In the genomic region with DNA sequence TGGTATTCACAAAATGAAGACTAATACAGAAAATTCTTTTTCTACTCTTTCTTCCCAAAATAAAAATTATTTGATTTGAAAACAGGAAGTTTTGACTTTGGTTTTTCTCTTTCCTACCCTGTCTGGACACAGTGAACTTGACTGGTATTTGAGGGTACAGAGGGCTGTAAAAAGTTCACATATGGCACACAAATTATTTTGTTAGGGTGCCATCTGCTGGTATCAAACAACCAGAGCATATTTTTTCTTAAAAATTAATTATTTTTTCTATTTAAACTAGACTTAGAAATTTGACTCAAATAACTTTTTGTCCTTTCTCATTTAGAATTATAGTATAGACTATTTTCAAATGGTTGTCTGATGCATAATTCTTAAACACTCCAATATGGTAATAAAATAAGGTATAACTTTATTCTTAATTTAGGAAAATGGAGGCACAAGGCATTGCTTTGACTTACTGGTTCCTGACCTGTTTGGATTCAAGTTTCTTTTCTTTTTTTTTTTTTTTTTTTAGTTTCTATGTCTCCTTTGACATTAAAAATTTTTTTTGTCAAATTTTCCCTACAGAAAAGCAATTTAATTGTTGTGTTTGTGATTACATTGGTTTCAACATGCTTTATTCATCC, we compare ENCODE assay signal across 9 cellular contexts.
DNase-seq lines count a peak whose midpoint lies in the region; TF ChIP-seq lines count a peak whose summit lies in the region.
"Had no signal": no experiment of that assay in that cellular context is flagged by ENCODE, and none has a peak within 500 bp of the region (broad histone marks: within the 10 kb centered on the region; RNA-seq: fewer than 3 reads in every experiment).

No MANE protein-coding gene starts in this region.

- DNase-seq in OCI-LY7 (ENCODE audit: low spot score), result peak; percentile 3
- peak; percentile 8 to 54 for DNase-seq in foreskin fibroblast
- DNase-seq in MG63, result no peak
- no peak for DNase-seq in effector memory CD4-positive, alpha-beta T cell
- DNase-seq in suprapubic skin (ENCODE audit: low spot score in 2 of 2), result no peak
- no peak for DNase-seq in activated naive CD4-positive, alpha-beta T cell treated with anti-CD3 and anti-CD28 coated beads for 36 hours
- DNase-seq: activated CD4-positive, alpha-beta memory T cell treated with anti-CD3 and anti-CD28 coated beads for 36 hours had no signal

- no peak overlapping the region for H3K27ac ChIP-seq in 22Rv1
- no peak overlapping the region for H3K27ac ChIP-seq in OCI-LY7 (ENCODE audit: low read depth, low read length, poor library complexity, severe bottlenecking)
- no peak overlapping the region for H3K27ac ChIP-seq in effector memory CD4-positive, alpha-beta T cell (ENCODE audit: insufficient read depth, low read length, poor library complexity, severe bottlenecking)
- H3K27ac ChIP-seq in suprapubic skin, result no peak overlapping the region

- no peaks in the 10 kb centered on the region for H3K36me3 Mint-ChIP-seq in activated naive CD4-positive, alpha-beta T cell treated with anti-CD3 and anti-CD28 coated beads for 36 hours (ENCODE audit: low read depth)
- H3K36me3 Mint-ChIP-seq: activated CD4-positive, alpha-beta memory T cell treated with anti-CD3 and anti-CD28 coated beads for 36 hours had no signal

- POLR2A ChIA-PET in OCI-LY7 (lab: Charles Lee), result no interaction called here

- H3K9me3 ChIP-seq in OCI-LY7 (ENCODE audit: low read length), result no peaks in the 10 kb centered on the region
- H3K9me3 ChIP-seq in MG63, result no peaks in the 10 kb centered on the region
- H3K9me3 ChIP-seq in effector memory CD4-positive, alpha-beta T cell (ENCODE audit: control insufficient read depth, low read length), result no peaks in the 10 kb centered on the region
- no peaks in the 10 kb centered on the region for H3K9me3 ChIP-seq in suprapubic skin

- peaks cover 2% of the 10 kb centered on the region for H3K9me3 Mint-ChIP-seq in activated naive CD4-positive, alpha-beta T cell treated with anti-CD3 and anti-CD28 coated beads for 36 hours
- H3K9me3 Mint-ChIP-seq: activated CD4-positive, alpha-beta memory T cell treated with anti-CD3 and anti-CD28 coated beads for 36 hours had no signal

- intact Hi-C loops in OCI-LY7 (cut with micrococcal nuclease; ENCODE audit: unreplicated experiment), result loop anchor here (2.0 kb wide), 1 partner anchor 782 kb away; no protein-coding TSS in a partner anchor
- intact Hi-C loops in activated naive CD4-positive, alpha-beta T cell treated with anti-CD3 and anti-CD28 coated beads for 36 hours (cut with micrococcal nuclease), result loop anchor here (1.0 kb wide), 1 partner anchor 783 kb away; no protein-coding TSS in a partner anchor

- no peak overlapping the region for H3K4me3 Mint-ChIP-seq in activated naive CD4-positive, alpha-beta T cell treated with anti-CD3 and anti-CD28 coated beads for 36 hours
- H3K4me3 Mint-ChIP-seq: activated CD4-positive, alpha-beta memory T cell treated with anti-CD3 and anti-CD28 coated beads for 36 hours had no signal

- no peak overlapping the region for H3K4me2 ChIP-seq in OCI-LY7 (ENCODE audit: low read length)

- H2AFZ ChIP-seq in OCI-LY7 (ENCODE audit: low read length), result no peak overlapping the region

- H3K9me2 ChIP-seq in OCI-LY7 (ENCODE audit: insufficient read depth, low read length), result no peaks in the 10 kb centered on the region

- H3K4me3 ChIP-seq in OCI-LY7 (ENCODE audit: low read depth, low read length, poor library complexity, severe bottlenecking), result no peak overlapping the region
- no peak overlapping the region for H3K4me3 ChIP-seq in foreskin fibroblast (ENCODE audit: low read depth in 1 of 2, low read length in 2 of 2)
- no peak overlapping the region for H3K4me3 ChIP-seq in MG63
- H3K4me3 ChIP-seq in effector memory CD4-positive, alpha-beta T cell (ENCODE audit: insufficient read depth, low read depth, low read length, poor library complexity, severe bottlenecking), result no peak overlapping the region
- no peak overlapping the region for H3K4me3 ChIP-seq in suprapubic skin

- TF ChIP-seq CTCF in 22Rv1 (IDR thresholded peaks at IDR 0.05) (peak; percentile 70), GM12873 (IDR thresholded peaks at IDR 0.05; ENCODE audit: insufficient read depth, low read depth, low read length, missing control alignments) (peak; percentile 15), OCI-LY7 (conservative IDR thresholded peaks at IDR 0.05; ENCODE audit: low read length) (peak; percentile 77), foreskin fibroblast (IDR thresholded peaks at IDR 0.05; ENCODE audit: low read depth, low read length) (peak; percentile 30), suprapubic skin (IDR thresholded peaks at IDR 0.05) (no peak)

- H3K79me2 ChIP-seq in OCI-LY7 (ENCODE audit: insufficient read depth, low read depth, low read length), result no peaks in the 10 kb centered on the region

- H3K4me1 ChIP-seq in OCI-LY7 (ENCODE audit: insufficient read depth, low read length, poor library complexity, severe bottlenecking) (no peaks in the 10 kb centered on the region), suprapubic skin (no peaks in the 10 kb centered on the region)
- H3K4me1 ChIP-seq in effector memory CD4-positive, alpha-beta T cell (ENCODE audit: control insufficient read depth, insufficient read depth, low read length, poor library complexity, severe bottlenecking), result no peaks in the 10 kb centered on the region

- no peak for TF ChIP-seq POLR2A in suprapubic skin (IDR thresholded peaks at IDR 0.05)

- no TSS peak for BruUV-seq in OCI-LY7 (replicated peaks; lab: Mats Ljungman, UMichigan)

- H3K27me3 ChIP-seq in MG63 (no peaks in the 10 kb centered on the region), suprapubic skin (no peaks in the 10 kb centered on the region)
- no peaks in the 10 kb centered on the region for H3K27me3 ChIP-seq in effector memory CD4-positive, alpha-beta T cell (replicated peaks; ENCODE audit: control insufficient read depth, insufficient read depth, low read length, poor library complexity, severe bottlenecking)

- H4K20me1 ChIP-seq in OCI-LY7 (ENCODE audit: insufficient read depth, low read length), result no peaks in the 10 kb centered on the region

- no peaks in the 10 kb centered on the region for H3K27me3 Mint-ChIP-seq in activated naive CD4-positive, alpha-beta T cell treated with anti-CD3 and anti-CD28 coated beads for 36 hours (ENCODE audit: low read depth)
- H3K27me3 Mint-ChIP-seq: activated CD4-positive, alpha-beta memory T cell treated with anti-CD3 and anti-CD28 coated beads for 36 hours had no signal

- no peaks in the 10 kb centered on the region for H3K4me1 Mint-ChIP-seq in activated naive CD4-positive, alpha-beta T cell treated with anti-CD3 and anti-CD28 coated beads for 36 hours (ENCODE audit: low read depth)

- H3K27ac Mint-ChIP-seq in activated naive CD4-positive, alpha-beta T cell treated with anti-CD3 and anti-CD28 coated beads for 36 hours, result no peak overlapping the region
- H3K27ac Mint-ChIP-seq: activated CD4-positive, alpha-beta memory T cell treated with anti-CD3 and anti-CD28 coated beads for 36 hours had no signal

- H3K36me3 ChIP-seq in OCI-LY7 (ENCODE audit: insufficient read depth, low read length), result no peaks in the 10 kb centered on the region
- no peaks in the 10 kb centered on the region for H3K36me3 ChIP-seq in MG63
- H3K36me3 ChIP-seq in effector memory CD4-positive, alpha-beta T cell (ENCODE audit: control insufficient read depth, insufficient read depth, low read length), result no peaks in the 10 kb centered on the region
- no peaks in the 10 kb centered on the region for H3K36me3 ChIP-seq in suprapubic skin

- TF ChIP-seq EP300 in suprapubic skin (IDR thresholded peaks at IDR 0.05), result no peak

- CTCF ChIA-PET in OCI-LY7 (lab: Charles Lee; ENCODE audit: unreplicated experiment), result no interaction called here
- CTCF ChIA-PET in activated naive CD4-positive, alpha-beta T cell treated with anti-CD3 and anti-CD28 coated beads for 36 hours (lab: Charles Lee), result interaction anchor here (1.1 kb wide), 1 partner anchor 782 kb away, joined by 3 read pairs; no protein-coding TSS in a partner anchor

Comparison
In these comparisons a context has a peak if more than half of its experiments do, and no peak if none do; other contexts are left out.
1. CTCF ChIP-seq: peak in 22Rv1 (single experiment), GM12873 (single experiment), OCI-LY7 (single experiment) and foreskin fibroblast (single experiment); none in suprapubic skin (0 of 2).
2. DNase-seq: peak in OCI-LY7 (single experiment) and foreskin fibroblast (2 of 2); none in MG63 (single experiment), effector memory CD4-positive, alpha-beta T cell (0 of 3), suprapubic skin (0 of 2) and activated naive CD4-positive, alpha-beta T cell treated with anti-CD3 and anti-CD28 coated beads for 36 hours (single experiment).